ENCODE assay signal across 8 cellular contexts in genomic region chr1:225554216-225554812, GRCh38.
DNase-seq lines count a peak whose midpoint lies in the region; ATAC-seq, FAIRE-seq and TF ChIP-seq lines count a peak whose summit lies in the region.

No MANE protein-coding gene starts in this region.

- H3K4me1 Mint-ChIP-seq in Calu3 (ENCODE audit: low read depth, unreplicated experiment) = peaks cover 8% of the 10 kb centered on the region

- no peaks in the 10 kb centered on the region for H3K79me2 ChIP-seq in keratinocyte (ENCODE audit: control insufficient read depth, insufficient read depth, low read length)

- H3K4me2 ChIP-seq in keratinocyte (ENCODE audit: control insufficient read depth, extremely low read depth, insufficient read depth, low read depth, low read length) = no peak overlapping the region

- H3K27ac ChIP-seq in ascending aorta (no peak overlapping the region), keratinocyte (ENCODE audit: control insufficient read depth, insufficient read depth, low read length) (no peak overlapping the region)

- H3K27ac Mint-ChIP-seq in Calu3 (ENCODE audit: unreplicated experiment) = no peak overlapping the region

- H3K27me3 Mint-ChIP-seq in Calu3 (ENCODE audit: unreplicated experiment) = no peaks in the 10 kb centered on the region

- H4K20me1 ChIP-seq in keratinocyte (ENCODE audit: control insufficient read depth, extremely low read depth, insufficient read depth, low read length) = no peaks in the 10 kb centered on the region

- H3K4me3 Mint-ChIP-seq in Calu3 (ENCODE audit: low read depth, unreplicated experiment) = no peak overlapping the region

- peaks cover 0 to 16% of the 10 kb centered on the region in 2 donors for H3K9me3 ChIP-seq in ascending aorta
- H3K9me3 ChIP-seq in keratinocyte (ENCODE audit: control insufficient read depth, low read depth, low read length) = no peaks in the 10 kb centered on the region

- H3K4me3 ChIP-seq in ascending aorta (no peak overlapping the region), keratinocyte (ENCODE audit: control insufficient read depth in 2 of 3, extremely low read depth in 1 of 3, insufficient read depth in 2 of 3, low read depth in 1 of 3, low read length in 3 of 3) (no peak overlapping the region)

- CTCF ChIA-PET in Calu3 (lab: Charles Lee) = interaction anchor here (1.4 kb wide), 1 partner anchor 219 kb away, joined by 3 read pairs; no protein-coding TSS in a partner anchor

- in situ Hi-C loops in KBM-7 (cut with MboI; ENCODE audit: low pct_unique_long_range_greater_than_20kb, low sequenced_read_pairs) = no loop called here

- ATAC-seq in GM21825 (IDR thresholded peaks at IDR 0.05; ENCODE audit: unreplicated experiment) (no peak), HG02610 (IDR thresholded peaks at IDR 0.05; ENCODE audit: unreplicated experiment) (no peak)

- H3K36me3 ChIP-seq in ascending aorta (peaks cover 0 to 12% of the 10 kb centered on the region in 2 donors), keratinocyte (ENCODE audit: control insufficient read depth in 2 of 2, extremely low read depth in 1 of 2, insufficient read depth in 2 of 2, low read length in 2 of 2) (peaks cover 3 to 4% of the 10 kb centered on the region in 2 experiments)

- H2AFZ ChIP-seq in keratinocyte (ENCODE audit: control insufficient read depth, low read length) = no peak overlapping the region

- no TSS peak for BruUV-seq in Calu3 (replicated peaks; lab: Mats Ljungman, UMichigan)

- peaks cover 3% of the 10 kb centered on the region for H3K9me3 Mint-ChIP-seq in Calu3 (ENCODE audit: low read depth, unreplicated experiment)

- peak; percentile 57 for FAIRE-seq in keratinocyte (lab: Jason Lieb, UNC)

- TF ChIP-seq CTCF in Calu3 (IDR thresholded peaks at IDR 0.05; ENCODE audit: unreplicated experiment) (peak; percentile 51), ascending aorta (IDR thresholded peaks at IDR 0.05) (peak in 2 of 3 experiments; percentile 48 to 59), keratinocyte (optimal IDR thresholded peaks at IDR 0.05 in 1 of 3, IDR thresholded peaks at IDR 0.05 in 1 of 3, conservative IDR thresholded peaks at IDR 0.05 in 1 of 3; ENCODE audit: extremely low read depth in 1 of 3, insufficient read depth in 2 of 3, low read length in 3 of 3) (peak in 2 of 3 experiments; percentile 37 to 44)

- H3K9me1 ChIP-seq in keratinocyte (ENCODE audit: control insufficient read depth, extremely low read depth, insufficient read depth, low read length) = no peaks in the 10 kb centered on the region

- peaks cover 0 to 11% of the 10 kb centered on the region in 2 donors for H3K4me1 ChIP-seq in ascending aorta
- H3K4me1 ChIP-seq in keratinocyte (ENCODE audit: control insufficient read depth, extremely low read depth, insufficient read depth, low read length) = no peaks in the 10 kb centered on the region

- DNase-seq in Calu3 (peak; percentile 19), KBM-7 (peak; percentile 51), ascending aorta (ENCODE audit: low spot score in 2 of 2) (no peak), keratinocyte (ENCODE audit: low read depth, low spot score) (no peak), GM19240 (ENCODE audit: insufficient read length, low spot score) (no peak)
- no peak for DNase-seq in activated CD8-positive, alpha-beta memory T cell treated with anti-CD3 and anti-CD28 coated beads for 24 hours

- intact Hi-C loops in Calu3 (cut with micrococcal nuclease; ENCODE audit: unreplicated experiment) = loop anchor here (1.0 to 5.0 kb wide), 3 partner anchors 77 to 218 kb away; no protein-coding TSS in a partner anchor
- intact Hi-C loops in ascending aorta (cut with DNase I) = loop anchor here (5.0 kb wide), 2 partner anchors 77 to 218 kb away; no protein-coding TSS in a partner anchor

- dilution Hi-C loops in keratinocyte (cut with MboI; ENCODE audit: extremely low pct_ligation_motif_present, low sequenced_read_pairs) = no loop called here

- H3K9ac ChIP-seq in keratinocyte (ENCODE audit: control insufficient read depth, extremely low read depth, insufficient read depth, low read length) = no peak overlapping the region

- H3K27me3 ChIP-seq in ascending aorta (no peaks in the 10 kb centered on the region), keratinocyte (ENCODE audit: control insufficient read depth, extremely low read depth, insufficient read depth, low read length) (no peaks in the 10 kb centered on the region)

- peaks cover 9% of the 10 kb centered on the region for H3K36me3 Mint-ChIP-seq in Calu3 (ENCODE audit: insufficient read depth, unreplicated experiment)

Comparison
In these comparisons a context has a peak if more than half of its experiments do, and no peak if none do; other contexts are left out.
1. DNase-seq: peak in Calu3 (single experiment) and KBM-7 (single experiment); none in ascending aorta (0 of 2), keratinocyte (single experiment), activated CD8-positive, alpha-beta memory T cell treated with anti-CD3 and anti-CD28 coated beads for 24 hours (single experiment) and GM19240 (single experiment).
2. Peak in every context shown above with its lines, with median percentiles within 50 percentile points of each other: CTCF ChIP-seq.